Comparison of ENCODE assay signal across 8 cellular contexts in genomic region chr17:39928868-39929651, GRCh38. TPM values are rescaled to one million over a fixed set of nuclear protein-coding genes. Genes with fewer than 3 reads are reported as not detected.
DNase-seq lines count a peak whose midpoint lies in the region; ATAC-seq and TF ChIP-seq lines count a peak whose summit lies in the region.

No MANE protein-coding gene starts in this region.

- TF ChIP-seq POLR2A in upper lobe of left lung (IDR thresholded peaks at IDR 0.05) = no peak

- H3K36me3 ChIP-seq in upper lobe of left lung = peaks cover 0 to 1% (median 0%) of the 10 kb centered on the region in 4 donors

- no peak for TF ChIP-seq CTCF in upper lobe of left lung (IDR thresholded peaks at IDR 0.05)

- no peaks in the 10 kb centered on the region for H3K9me3 Mint-ChIP-seq in activated CD8-positive, alpha-beta T cell treated with anti-CD3 and anti-CD28 coated beads, Interleukin-2, amount 10 ng/mL, durations not matched to agents 7 days and 5 days (ENCODE audit: insufficient read depth)
- H3K9me3 Mint-ChIP-seq in immature natural killer cell = no peaks in the 10 kb centered on the region

- peaks cover 20% of the 10 kb centered on the region for H3K36me3 Mint-ChIP-seq in activated CD8-positive, alpha-beta T cell treated with anti-CD3 and anti-CD28 coated beads, Interleukin-2, amount 10 ng/mL, durations not matched to agents 7 days and 5 days (ENCODE audit: low read depth)
- H3K36me3 Mint-ChIP-seq in immature natural killer cell = peaks cover 0 to 3% (median 2%) of the 10 kb centered on the region in 3 donors

- H3K27me3 Mint-ChIP-seq in activated CD8-positive, alpha-beta T cell treated with anti-CD3 and anti-CD28 coated beads, Interleukin-2, amount 10 ng/mL, durations not matched to agents 7 days and 5 days (ENCODE audit: low read depth) = peaks cover 2% of the 10 kb centered on the region
- H3K27me3 Mint-ChIP-seq in immature natural killer cell (ENCODE audit: low read depth in 3 of 3) = peaks cover 0 to 2% (median 0%) of the 10 kb centered on the region in 3 donors

- H3K4me3 ChIP-seq in upper lobe of left lung = peak overlapping the region in 2 of 4 donors; percentile 94 to 95

- no peak overlapping the region for H3K4me3 Mint-ChIP-seq in activated CD8-positive, alpha-beta T cell treated with anti-CD3 and anti-CD28 coated beads, Interleukin-2, amount 10 ng/mL, durations not matched to agents 7 days and 5 days
- H3K4me3 Mint-ChIP-seq in immature natural killer cell = peak overlapping the region in 4 of 5 donors; percentile 2 to 47 (median 36)

- no peaks in the 10 kb centered on the region for H3K27me3 ChIP-seq in upper lobe of left lung

- POLR2A ChIA-PET in activated CD8-positive, alpha-beta T cell treated with anti-CD3 and anti-CD28 coated beads, Interleukin-2, amount 10 ng/mL, durations not matched to agents 7 days and 5 days (lab: Charles Lee) = interaction anchor here (0.6 to 1.0 kb wide), 3 partner anchors 25 to 181 kb away, joined by 3 read pairs; no protein-coding TSS in a partner anchor

- H3K9me3 ChIP-seq in upper lobe of left lung = no peaks in the 10 kb centered on the region

- no peak for TF ChIP-seq EP300 in upper lobe of left lung (IDR thresholded peaks at IDR 0.05)

- peaks cover 36% of the 10 kb centered on the region for H3K4me1 Mint-ChIP-seq in activated CD8-positive, alpha-beta T cell treated with anti-CD3 and anti-CD28 coated beads, Interleukin-2, amount 10 ng/mL, durations not matched to agents 7 days and 5 days (ENCODE audit: low read depth)
- H3K4me1 Mint-ChIP-seq in immature natural killer cell = peaks cover 37 to 38% of the 10 kb centered on the region in 2 donors

- peak; percentile 85 for DNase-seq in AG08395 (ENCODE audit: low spot score)
- no peak for DNase-seq in activated CD8-positive, alpha-beta T cell treated with anti-CD3 and anti-CD28 coated beads, Interleukin-2, amount 10 ng/mL, durations not matched to agents 7 days and 5 days
- DNase-seq in immature natural killer cell = no peak
- no peak for DNase-seq in upper lobe of left lung
- DNase-seq in foreskin melanocyte = no peak
- DNase-seq in mesenteric fat pad (ENCODE audit: low spot score) = no peak

- CTCF ChIA-PET in activated CD8-positive, alpha-beta T cell treated with anti-CD3 and anti-CD28 coated beads, Interleukin-2, amount 10 ng/mL, durations not matched to agents 7 days and 5 days (lab: Charles Lee) = interaction anchor here (1.4 to 4.0 kb wide), 2 partner anchors 10 to 52 kb away, joined by 5 to 27 read pairs; partner anchors contain the start of gene PSMD3

- ATAC-seq in HG03378 (IDR thresholded peaks at IDR 0.05; ENCODE audit: unreplicated experiment) (peak; percentile 49), upper lobe of left lung (ENCODE audit: low FRiP score in 2 of 2) (peak; percentile 13 to 36), HG03571 (IDR thresholded peaks at IDR 0.05; ENCODE audit: unreplicated experiment) (no peak)
- ATAC-seq in activated CD8-positive, alpha-beta T cell treated with anti-CD3 and anti-CD28 coated beads, Interleukin-2, amount 10 ng/mL, durations not matched to agents 7 days and 5 days = no peak

- WGBS in upper lobe of left lung, 2 donors = 44 to 48% methylated on average over 8 of the region's 8 CpGs

- H3K27ac Mint-ChIP-seq in activated CD8-positive, alpha-beta T cell treated with anti-CD3 and anti-CD28 coated beads, Interleukin-2, amount 10 ng/mL, durations not matched to agents 7 days and 5 days = peak overlapping the region; percentile 26
- H3K27ac Mint-ChIP-seq in immature natural killer cell = peak overlapping the region in 1 of 6 donors; percentile 62

- H3K4me1 ChIP-seq in upper lobe of left lung = peaks cover 34 to 54% (median 47%) of the 10 kb centered on the region in 4 donors

- H3K27ac ChIP-seq in upper lobe of left lung = peak overlapping the region; percentile 87 to 95 (median 90)

RNA-seq across cellular contexts. Expression of gene LRRC3C, which starts 1.5 kb away (rescaled TPM):
- total RNA-seq in activated CD8-positive, alpha-beta T cell treated with anti-CD3 and anti-CD28 coated beads, Interleukin-2, amount 10 ng/mL, durations not matched to agents 7 days and 5 days = not detected
- not detected for polyA plus RNA-seq in immature natural killer cell
- not detected for total RNA-seq in upper lobe of left lung
- total RNA-seq in mesenteric fat pad = not detected

RNA-seq across cellular contexts. Expression of gene ORMDL3, which starts 1.7 kb away (rescaled TPM):
- 100 to 1,000 TPM; 151 to 168 TPM for total RNA-seq in activated CD8-positive, alpha-beta T cell treated with anti-CD3 and anti-CD28 coated beads, Interleukin-2, amount 10 ng/mL, durations not matched to agents 7 days and 5 days
- 100 to 1,000 TPM in 1 of 3 donors, 10 to 100 TPM in 2; 44.1 to 154 (median 63.8) TPM for polyA plus RNA-seq in immature natural killer cell
- 10 to 100 TPM; 69.9 to 99.6 (median 82.7) TPM for total RNA-seq in upper lobe of left lung
- total RNA-seq in mesenteric fat pad = 191 TPM

RNA-seq across cellular contexts. Expression of gene GSDMB, which starts 10.6 kb away (rescaled TPM):
- 10 to 100 TPM; 48.6 to 56.7 TPM for total RNA-seq in activated CD8-positive, alpha-beta T cell treated with anti-CD3 and anti-CD28 coated beads, Interleukin-2, amount 10 ng/mL, durations not matched to agents 7 days and 5 days
- 1 to 10 TPM in 2 of 3 donors, under 1 TPM in 1; 0.13 to 2.4 (median 2.1) TPM for polyA plus RNA-seq in immature natural killer cell
- total RNA-seq in upper lobe of left lung = 10 to 100 TPM in 3 of 6 donors, 1 to 10 TPM in 3; 5.6 to 73.3 (median 17.8) TPM
- total RNA-seq in mesenteric fat pad = 15.3 TPM

RNA-seq across cellular contexts. Expression of gene GSDMA, which starts 33.7 kb away (rescaled TPM):
- total RNA-seq in activated CD8-positive, alpha-beta T cell treated with anti-CD3 and anti-CD28 coated beads, Interleukin-2, amount 10 ng/mL, durations not matched to agents 7 days and 5 days = 1 to 10 TPM; 3.3 to 4.5 TPM
- 1 to 10 TPM in 1 of 3 donors, not detected in 2; 2.3 TPM for polyA plus RNA-seq in immature natural killer cell
- total RNA-seq in upper lobe of left lung = under 1 TPM in 4 of 6 donors, not detected in 2; 0.14 to 0.61 (median 0.51) TPM
- 2.2 TPM for total RNA-seq in mesenteric fat pad

RNA-seq across cellular contexts. Expression of gene PSMD3, which starts 51.5 kb away (rescaled TPM):
- total RNA-seq in activated CD8-positive, alpha-beta T cell treated with anti-CD3 and anti-CD28 coated beads, Interleukin-2, amount 10 ng/mL, durations not matched to agents 7 days and 5 days = 100 to 1,000 TPM; 104 to 116 TPM
- polyA plus RNA-seq in immature natural killer cell = 10 to 100 TPM; 47.0 to 59.1 (median 47.7) TPM
- total RNA-seq in upper lobe of left lung = 100 to 1,000 TPM in 2 of 6 donors, 10 to 100 TPM in 4; 55.5 to 117 (median 78.8) TPM
- total RNA-seq in mesenteric fat pad = 94.2 TPM

Comparison
In these comparisons a context has a peak if more than half of its experiments do, and no peak if none do; other contexts are left out.
1. ATAC-seq: peak in HG03378 (single experiment) and upper lobe of left lung (2 of 2); none in activated CD8-positive, alpha-beta T cell treated with anti-CD3 and anti-CD28 coated beads, Interleukin-2, amount 10 ng/mL, durations not matched to agents 7 days and 5 days (single experiment) and HG03571 (single experiment).